Comparison of ENCODE assay signal across 8 cellular contexts in genomic region chr5:141618804-141619554, GRCh38. TPM values are rescaled to one million over a fixed set of nuclear protein-coding genes. Genes with fewer than 3 reads are reported as not detected.
DNase-seq lines count a peak whose midpoint lies in the region; ATAC-seq and TF ChIP-seq lines count a peak whose summit lies in the region.

Gene DIAPH1 (minus strand): TSS chr5:141619000. CDS start chr5:141618914, 86 bp downstream.

- H3K4me3 ChIP-seq in Peyer's patch (peak within 1 kb of the TSS; percentile 64 to 98 (median 80)), esophagus squamous epithelium (peak within 1 kb of the TSS; percentile 76 to 100 (median 84))

- peak within 1 kb of the TSS; percentile 93 to 98 (median 96) for H3K27ac Mint-ChIP-seq in naive B cell
- peak within 1 kb of the TSS; percentile 86 for H3K27ac Mint-ChIP-seq in stimulated activated memory B cell treated with anti-CD40 and anti-IgM and Interleukin-4, amounts not matched to agents 10 μg/mL and 1 μg/mL and 100 μg/mL, for 72 hours

- H3K9me3 Mint-ChIP-seq in naive B cell, result no peaks in the 10 kb centered on the region
- H3K9me3 Mint-ChIP-seq in stimulated activated memory B cell treated with anti-CD40 and anti-IgM and Interleukin-4, amounts not matched to agents 10 μg/mL and 1 μg/mL and 100 μg/mL, for 72 hours, result no peaks in the 10 kb centered on the region

- H3K36me3 ChIP-seq in KOPT-K1 (ENCODE audit: insufficient read depth, low read length), result peaks cover 62% of the 10 kb centered on the region
- H3K36me3 ChIP-seq in Peyer's patch, result peaks cover 0 to 34% (median 0%) of the 10 kb centered on the region in 3 donors
- peaks cover 0 to 43% (median 26%) of the 10 kb centered on the region in 3 donors for H3K36me3 ChIP-seq in esophagus squamous epithelium

- TF ChIP-seq POLR2A in Peyer's patch (IDR thresholded peaks at IDR 0.05) (peak; percentile 88), esophagus squamous epithelium (IDR thresholded peaks at IDR 0.05) (peak in 3 of 4 donors; percentile 77 to 95 (median 85))

- peak within 1 kb of the TSS; percentile 91 to 99 (median 98) for H3K4me3 Mint-ChIP-seq in naive B cell
- peak within 1 kb of the TSS; percentile 89 for H3K4me3 Mint-ChIP-seq in stimulated activated memory B cell treated with anti-CD40 and anti-IgM and Interleukin-4, amounts not matched to agents 10 μg/mL and 1 μg/mL and 100 μg/mL, for 72 hours

- H3K27me3 ChIP-seq in Peyer's patch (no peaks in the 10 kb centered on the region), esophagus squamous epithelium (no peaks in the 10 kb centered on the region)

- DNase-seq in Daoy (ENCODE audit: low read depth) (peak; percentile 99), Peyer's patch (peak; percentile 98 to 99 (median 99)), esophagus squamous epithelium (lab: John Stamatoyannopoulos, UW) (peak; percentile 90), naive B cell (peak; percentile 98)
- peak; percentile 96 to 99 for DNase-seq in activated T-cell treated with anti-CD3 and anti-CD28 coated beads, Interleukin-2, amount 50 U/mL, for 48 hours

- intact Hi-C loops in esophagus squamous epithelium (cut with DNase I), result no loop called here

- WGBS in esophagus squamous epithelium, 2 donors, result 3 to 5% methylated on average over 14 to 26 of the region's 70 CpGs

- TF ChIP-seq CTCF in Peyer's patch (IDR thresholded peaks at IDR 0.05) (peak; percentile 96 to 100 (median 99)), esophagus squamous epithelium (IDR thresholded peaks at IDR 0.05) (peak; percentile 98 to 100 (median 99))

- peaks cover 0 to 23% (median 4%) of the 10 kb centered on the region in 4 donors for H3K4me1 ChIP-seq in Peyer's patch
- peaks cover 17 to 40% (median 21%) of the 10 kb centered on the region in 3 donors for H3K4me1 ChIP-seq in esophagus squamous epithelium

- peak within 1 kb of the TSS; percentile 92 for H3K27ac ChIP-seq in KOPT-K1 (ENCODE audit: low read depth, low read length, poor library complexity, severe bottlenecking)
- peak within 1 kb of the TSS; percentile 93 to 98 (median 96) for H3K27ac ChIP-seq in Peyer's patch
- H3K27ac ChIP-seq in esophagus squamous epithelium, result peak within 1 kb of the TSS; percentile 97 to 99 (median 97)

- H3K9me3 ChIP-seq in KOPT-K1 (ENCODE audit: insufficient read depth, low read length, poor library complexity, severe bottlenecking) (no peaks in the 10 kb centered on the region), Peyer's patch (no peaks in the 10 kb centered on the region), esophagus squamous epithelium (no peaks in the 10 kb centered on the region)

- ATAC-seq in GM21786 (IDR thresholded peaks at IDR 0.05; ENCODE audit: unreplicated experiment) (peak; percentile 82), naive B cell (ENCODE audit: low read depth in 2 of 2) (peak; percentile 87 to 88)
- ATAC-seq in stimulated activated memory B cell treated with anti-CD40 and anti-IgM and Interleukin-4, amounts not matched to agents 10 μg/mL and 1 μg/mL and 100 μg/mL, for 72 hours, result peak; percentile 95

- H3K36me3 Mint-ChIP-seq in naive B cell, result peaks cover 6 to 26% of the 10 kb centered on the region in 2 donors
- H3K36me3 Mint-ChIP-seq in stimulated activated memory B cell treated with anti-CD40 and anti-IgM and Interleukin-4, amounts not matched to agents 10 μg/mL and 1 μg/mL and 100 μg/mL, for 72 hours, result peaks cover 38% of the 10 kb centered on the region

- peaks cover 44 to 71% (median 48%) of the 10 kb centered on the region in 3 donors for H3K4me1 Mint-ChIP-seq in naive B cell
- H3K4me1 Mint-ChIP-seq in stimulated activated memory B cell treated with anti-CD40 and anti-IgM and Interleukin-4, amounts not matched to agents 10 μg/mL and 1 μg/mL and 100 μg/mL, for 72 hours, result peaks cover 65% of the 10 kb centered on the region

- no peaks in the 10 kb centered on the region for H3K27me3 Mint-ChIP-seq in naive B cell
- H3K27me3 Mint-ChIP-seq in stimulated activated memory B cell treated with anti-CD40 and anti-IgM and Interleukin-4, amounts not matched to agents 10 μg/mL and 1 μg/mL and 100 μg/mL, for 72 hours, result no peaks in the 10 kb centered on the region

RNA-seq across cellular contexts. Expression of gene DIAPH1, which starts in this region (rescaled TPM):
- 40.7 and 43.5 TPM in 2 replicates for total RNA-seq in Daoy (2014; rRNA removed; shearing (Covaris generic))
- total RNA-seq in Peyer's patch (100 to 1,000 TPM in 2 of 4 donors, 10 to 100 TPM in 2; 98.2 to 115 (median 102) TPM), esophagus squamous epithelium (100 to 1,000 TPM in 3 of 4 donors, 10 to 100 TPM in 1; 63.0 to 157 (median 124) TPM)
- polyA plus RNA-seq in naive B cell (ENCODE audit: low read depth in 6 of 6), result 10 to 100 TPM; 29.5 to 54.9 (median 45.9) TPM

Comparison
In these comparisons a context has a peak if more than half of its experiments do, and no peak if none do; other contexts are left out.
1. Peak in every context shown above with its lines: DNase-seq, ATAC-seq, H3K4me3 ChIP-seq and H3K27ac ChIP-seq.